In genomic region chr4:56656346-56656643, GRCh38 we compare ENCODE assay signal across 9 cellular contexts. TPM values are rescaled to one million over a fixed set of nuclear protein-coding genes. Genes with fewer than 3 reads are reported as not detected.
DNase-seq lines count a peak whose midpoint lies in the region; ATAC-seq, FAIRE-seq and TF ChIP-seq lines count a peak whose summit lies in the region.
"Had no signal": no experiment of that assay in that cellular context is flagged by ENCODE, and none has a peak within 500 bp of the region (broad histone marks: within the 10 kb centered on the region; RNA-seq: fewer than 3 reads in every experiment).

No MANE protein-coding gene starts in this region.

- no TSS peak for BruUV-seq in Caco-2 (replicated peaks; lab: Mats Ljungman, UMichigan)

- H3K4me1 Mint-ChIP-seq in Caco-2 (ENCODE audit: low read depth, unreplicated experiment) = no peaks in the 10 kb centered on the region

- H3K4me3 Mint-ChIP-seq in Caco-2 (ENCODE audit: unreplicated experiment) = peak overlapping the region; percentile 92

- H3K36me3 Mint-ChIP-seq in Caco-2 (ENCODE audit: insufficient read depth, unreplicated experiment) = no peaks in the 10 kb centered on the region

- H3K27me3 ChIP-seq in Caco-2 (replicated peaks; ENCODE audit: control insufficient read depth, insufficient read depth, low read length) (no peaks in the 10 kb centered on the region), bronchial epithelial cell (ENCODE audit: control insufficient read depth, insufficient read depth, low read length) (no peaks in the 10 kb centered on the region), right lobe of liver (no peaks in the 10 kb centered on the region)

- TF ChIP-seq CTCF in Caco-2 (IDR thresholded peaks at IDR 0.05; ENCODE audit: insufficient read depth in 1 of 2, low read depth in 1 of 2, low read length in 1 of 2, severe bottlenecking in 1 of 2, unreplicated experiment in 1 of 2) = no peak
- TF ChIP-seq CTCF in bronchial epithelial cell (IDR thresholded peaks at IDR 0.05; ENCODE audit: insufficient read depth, low read length, severe bottlenecking) = peak; percentile 48
- no peak for TF ChIP-seq CTCF in right lobe of liver (IDR thresholded peaks at IDR 0.05)

- no peak overlapping the region for H3K27ac ChIP-seq in SK-N-MC
- no peak overlapping the region for H3K27ac ChIP-seq in right lobe of liver
- H3K27ac ChIP-seq: body of pancreas had no signal

- H3K9ac ChIP-seq in SK-N-MC (ENCODE audit: insufficient read length) = no peak overlapping the region

- DNase-seq in Caco-2 (no peak), SK-N-MC (ENCODE audit: low read depth, low spot score) (no peak), bronchial epithelial cell (ENCODE audit: low read depth) (no peak), right lobe of liver (peak in 1 of 3 donors; percentile 23), DMS 273 (lab: John Stamatoyannopoulos, UW; ENCODE audit: unreplicated experiment) (no peak), RCC 7860 (ENCODE audit: low spot score) (no peak)
- DNase-seq in stimulated activated CD8-positive, alpha-beta memory T cell treated with anti-CD3 and anti-CD28 coated beads, Interleukin-7, amount 100 ng/mL, for 48 hours (ENCODE audit: extremely low read depth in 1 of 2, low read depth in 1 of 2) = peak; percentile 49 to 60

- H3K4me1 ChIP-seq in Caco-2 (no peaks in the 10 kb centered on the region), right lobe of liver (peaks cover 0 to 6% (median 0%) of the 10 kb centered on the region in 4 donors)

- FAIRE-seq in bronchial epithelial cell (lab: Jason Lieb, UNC) (no peak), RCC 7860 (lab: Jason Lieb, UNC) (no peak)

- CTCF ChIA-PET in Caco-2 (lab: Charles Lee) = no interaction called here

- no peaks in the 10 kb centered on the region for H3K9me3 ChIP-seq in Caco-2
- H3K9me3 ChIP-seq in SK-N-MC (ENCODE audit: low read depth, low read length) = no peaks in the 10 kb centered on the region
- no peaks in the 10 kb centered on the region for H3K9me3 ChIP-seq in right lobe of liver
- H3K9me3 ChIP-seq: body of pancreas had no signal

- H3K36me3 ChIP-seq in Caco-2 (ENCODE audit: control insufficient read depth, insufficient read depth, low read length) (no peaks in the 10 kb centered on the region), SK-N-MC (ENCODE audit: insufficient read depth, low read length) (no peaks in the 10 kb centered on the region), bronchial epithelial cell (ENCODE audit: control insufficient read depth, insufficient read depth, low read length) (no peaks in the 10 kb centered on the region), right lobe of liver (no peaks in the 10 kb centered on the region)

- H3K4me3 ChIP-seq in Caco-2 (ENCODE audit: low read depth, low read length) (no peak overlapping the region; the same call in 1 of the 2 replicates), SK-N-MC (peak overlapping the region; percentile 71), bronchial epithelial cell (ENCODE audit: low read depth, low read length) (peak overlapping the region; percentile 58), right lobe of liver (peak overlapping the region; percentile 23 to 42 (median 26))

- peak; percentile 14 to 54 (median 42) for ATAC-seq in right lobe of liver
- no peak for ATAC-seq in HG03571 (IDR thresholded peaks at IDR 0.05; ENCODE audit: unreplicated experiment)

- TF ChIP-seq POLR2A in right lobe of liver (IDR thresholded peaks at IDR 0.05) = no peak

- no peaks in the 10 kb centered on the region for H3K9me3 Mint-ChIP-seq in Caco-2 (ENCODE audit: unreplicated experiment)

- POLR2A ChIA-PET in Caco-2 (lab: Charles Lee) = no interaction called here

- 10% methylated on average over 2 of the region's 19 CpGs for WGBS in right lobe of liver (ENCODE audit: insufficient coverage, low coverage, low lambda C conversion rate, missing lambda C conversion rate)

- no peak overlapping the region for H3K27ac Mint-ChIP-seq in Caco-2 (ENCODE audit: unreplicated experiment)

- intact Hi-C loops in Caco-2 (cut with micrococcal nuclease; ENCODE audit: unreplicated experiment) = loop anchor here (5.0 kb wide), 1 partner anchor 79 kb away; no protein-coding TSS in a partner anchor
- intact Hi-C loops in right lobe of liver (cut with DNase I) = no loop called here

- peaks cover 17% of the 10 kb centered on the region for H3K27me3 Mint-ChIP-seq in Caco-2 (ENCODE audit: insufficient read depth, unreplicated experiment)

RNA-seq across cellular contexts. Expression of gene HOPX, which starts 24.8 kb away (rescaled TPM):
- total RNA-seq in Caco-2 (2022) (0.21 TPM in 1 of 2 replicates, not detected in the other), bronchial epithelial cell (30.8 and 194 TPM in 2 replicates), right lobe of liver (under 1 TPM in 3 of 6 experiments, not detected in 3; 0.27 to 0.80 (median 0.42) TPM)

Comparison
In these comparisons a context has a peak if more than half of its experiments do, and no peak if none do; other contexts are left out.
1. DNase-seq: peak in stimulated activated CD8-positive, alpha-beta memory T cell treated with anti-CD3 and anti-CD28 coated beads, Interleukin-7, amount 100 ng/mL, for 48 hours (2 of 2); none in Caco-2 (0 of 2), SK-N-MC (single experiment), bronchial epithelial cell (single experiment), DMS 273 (single experiment) and RCC 7860 (single experiment).
2. RNA of gene HOPX, which starts 24.8 kb away (total RNA-seq): 30.8 to 194 TPM in bronchial epithelial cell; 0.27 to 0.80 TPM in right lobe of liver and 0.21 TPM in Caco-2; every median in the first group is over 10 times any median in the second.